In the genomic region with DNA sequence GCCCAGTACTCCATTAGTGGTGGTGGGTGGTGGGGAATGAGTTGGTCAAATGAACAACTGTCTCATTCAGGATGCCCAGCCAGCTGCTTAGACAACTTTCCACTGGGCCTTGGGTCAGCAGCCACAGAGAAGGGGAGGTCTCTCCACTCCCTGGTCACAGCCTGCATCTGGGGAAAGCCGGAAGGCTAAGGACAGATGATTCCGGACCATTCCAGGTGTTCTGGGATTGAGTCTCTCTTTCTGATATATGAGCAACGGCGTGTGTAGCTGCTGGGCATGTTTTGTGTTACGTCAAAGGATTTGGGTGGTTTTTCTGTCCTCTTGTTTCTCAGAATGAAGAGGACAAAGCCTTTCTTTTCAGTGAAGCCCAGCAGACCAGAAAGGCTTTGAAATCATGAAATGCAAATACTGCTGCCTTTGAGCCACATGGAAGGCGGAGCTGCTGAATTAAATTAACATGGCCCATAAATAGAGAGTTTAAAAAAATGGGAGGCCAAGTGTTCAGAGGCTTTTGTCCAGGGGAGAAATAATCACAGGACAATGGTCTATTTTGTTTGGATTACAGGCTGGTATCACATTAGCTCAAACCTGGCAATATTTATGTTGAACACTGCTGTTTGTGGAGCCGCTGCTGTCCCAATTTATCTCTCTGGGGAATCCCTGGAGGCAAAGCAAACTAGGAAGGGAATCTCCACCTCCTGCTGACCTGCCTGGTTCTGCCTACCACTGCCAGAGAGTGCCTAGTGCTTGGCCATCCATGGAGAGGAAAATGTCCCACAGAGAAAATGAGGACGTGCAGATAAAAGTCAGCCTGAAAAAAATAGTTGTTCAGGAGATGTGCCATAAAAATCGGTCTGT, we compare ENCODE assay signal across 9 cellular contexts.
A peak's percentile ranks its signal among the peaks of the same experiment; 100 is the strongest.
DNase-seq lines count a peak whose midpoint lies in the region; ATAC-seq, FAIRE-seq and TF ChIP-seq lines count a peak whose summit lies in the region.
"Had no signal": no experiment of that assay in that cellular context is flagged by ENCODE, and none has a peak within 500 bp of the region (broad histone marks: within the 10 kb centered on the region; RNA-seq: fewer than 3 reads in every experiment).

No MANE protein-coding gene starts in this region.

- POLR2A ChIA-PET in GM10248 (lab: Yijun Ruan, JAX): interaction anchor here (0.6 kb wide), 1 partner anchor 302 kb away, joined by 5 read pairs; no protein-coding TSS in a partner anchor

- H3K27ac ChIP-seq in tibial artery: no peak overlapping the region
- H3K27ac ChIP-seq: cardiac muscle cell had no signal

- TF ChIP-seq CTCF in GM10248 (IDR thresholded peaks at IDR 0.05; ENCODE audit: control extremely low read depth, extremely low read depth, low read depth, missing control alignments): no peak
- TF ChIP-seq CTCF in tibial artery (IDR thresholded peaks at IDR 0.05): no peak
- TF ChIP-seq CTCF in lower leg skin (IDR thresholded peaks at IDR 0.05): no peak

- FAIRE-seq in frontal cortex (lab: Jason Lieb, UNC): peak; percentile 34

- in situ Hi-C loops in KBM-7 (cut with MboI; ENCODE audit: low pct_unique_long_range_greater_than_20kb, low sequenced_read_pairs): no loop called here

- H3K4me3 ChIP-seq in tibial artery (no peak overlapping the region), lower leg skin (ENCODE audit: low read depth, poor library complexity, severe bottlenecking) (no peak overlapping the region)
- H3K4me3 ChIP-seq: cardiac muscle cell had no signal

- no peak for TF ChIP-seq POLR2A in lower leg skin (IDR thresholded peaks at IDR 0.05)

- no peaks in the 10 kb centered on the region for H3K9me3 ChIP-seq in tibial artery

- no peaks in the 10 kb centered on the region for H3K4me1 ChIP-seq in tibial artery

- peaks cover 0 to 11% of the 10 kb centered on the region in 2 donors for H3K27me3 ChIP-seq in tibial artery
- H3K27me3 ChIP-seq: cardiac muscle cell had no signal

- no peaks in the 10 kb centered on the region for H3K36me3 ChIP-seq in tibial artery
- H3K36me3 ChIP-seq: cardiac muscle cell had no signal

- DNase-seq in GM10248 (ENCODE audit: extremely low spot score) (peak; percentile 67), frontal cortex (ENCODE audit: low spot score in 2 of 2) (peak; percentile 20 to 24), left cardiac atrium (no peak), tibial artery (no peak), KBM-7 (no peak), lower leg skin (ENCODE audit: low spot score in 2 of 2) (no peak)

- WGBS in lower leg skin, 2 donors: 49 to 57% methylated on average over 9 of the region's 9 CpGs

- CTCF ChIA-PET in GM10248 (lab: Yijun Ruan, JAX): interaction anchor here (3.3 kb wide), 1 partner anchor 12 kb away, joined by 22 read pairs; no protein-coding TSS in a partner anchor

- ATAC-seq in GM21423 (IDR thresholded peaks at IDR 0.05; ENCODE audit: unreplicated experiment) (peak; percentile 67), HG03469 (IDR thresholded peaks at IDR 0.05; ENCODE audit: unreplicated experiment) (peak; percentile 76), left cardiac atrium (no peak)

- intact Hi-C loops in left cardiac atrium (cut with DNase I) (no loop called here), tibial artery (cut with DNase I; ENCODE audit: low total_unique reads) (no loop called here), lower leg skin (cut with DNase I; ENCODE audit: low total_unique reads) (no loop called here)

Comparison
In these comparisons a context has a peak if more than half of its experiments do, and no peak if none do; other contexts are left out.
1. DNase-seq: peak in GM10248 (single experiment) and frontal cortex (2 of 2); none in left cardiac atrium (single experiment), tibial artery (0 of 2), KBM-7 (single experiment) and lower leg skin (0 of 2).
2. ATAC-seq: peak in GM21423 (single experiment) and HG03469 (single experiment); none in left cardiac atrium (0 of 2).